ENCODE assay signal across 2 cellular contexts in genomic region chr12:64025174-64025958, GRCh38.
TF ChIP-seq lines count a peak whose summit lies in the region.

No MANE protein-coding gene starts in this region.

TF ChIP-seq in IMR-90, 13 proteins besides CTCF, POLR2A, EP300 and RAD21:
- TF ChIP-seq FOS (IDR thresholded peaks at IDR 0.05; ENCODE audit: low read depth, low read length) (no peak), SMC3 (IDR thresholded peaks at IDR 0.05; ENCODE audit: low read depth, low read length) (no peak)
- TF ChIP-seq, protein P1, sequence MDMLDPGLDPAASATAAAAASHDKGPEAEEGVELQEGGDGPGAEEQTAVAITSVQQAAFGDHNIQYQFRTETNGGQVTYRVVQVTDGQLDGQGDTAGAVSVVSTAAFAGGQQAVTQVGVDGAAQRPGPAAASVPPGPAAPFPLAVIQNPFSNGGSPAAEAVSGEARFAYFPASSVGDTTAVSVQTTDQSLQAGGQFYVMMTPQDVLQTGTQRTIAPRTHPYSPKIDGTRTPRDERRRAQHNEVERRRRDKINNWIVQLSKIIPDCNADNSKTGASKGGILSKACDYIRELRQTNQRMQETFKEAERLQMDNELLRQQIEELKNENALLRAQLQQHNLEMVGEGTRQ (IDR thresholded peaks at IDR 0.05; ENCODE audit: low read depth, low read length), result 0 out of 2 replicates have a peak, but pooled peaks have one; percentile 26

TF ChIP-seq in K562, 482 proteins besides CTCF, POLR2A, EP300 and RAD21:
- TF ChIP-seq TFE3 (CRISPR knock-in tag; IDR thresholded peaks at IDR 0.05) (peak; percentile 69), THAP7 (CRISPR knock-in tag; IDR thresholded peaks at IDR 0.05) (no peak), ZKSCAN3 (CRISPR knock-in tag; IDR thresholded peaks at IDR 0.05) (no peak)
